ENCODE assay signal across 8 cellular contexts in genomic region chr16:77211880-77212735, GRCh38. TPM values are rescaled to one million over a fixed set of nuclear protein-coding genes. Genes with fewer than 3 reads are reported as not detected.
A peak's percentile ranks its signal among the peaks of the same experiment; 100 is the strongest.
DNase-seq lines count a peak whose midpoint lies in the region; ATAC-seq and TF ChIP-seq lines count a peak whose summit lies in the region.

No MANE protein-coding gene starts in this region.

- no peak for TF ChIP-seq EP300 in Ishikawa (IDR thresholded peaks at IDR 0.05; ENCODE audit: borderline replicate concordance)

- DNase-seq in DMS153 treated with DMSO at 0.1 percent for 48 hours (lab: John Stamatoyannopoulos, UW; ENCODE audit: unreplicated experiment) (peak; percentile 85), RPMI8226 (peak; percentile 72), activated gamma-delta T cell treated with Interleukin-2 at 50 U/mL for 16 hours (peak; percentile 67), left cardiac atrium (peak; percentile 67), skeletal muscle cell (ENCODE audit: low read depth) (no peak), RKO (ENCODE audit: low spot score) (no peak)

- peak overlapping the region; percentile 51 for H3K4me3 ChIP-seq in skeletal muscle cell (ENCODE audit: low read depth, low read length)

- intact Hi-C loops in left cardiac atrium (cut with DNase I): no loop called here

- no peak for TF ChIP-seq RAD21 in Ishikawa (IDR thresholded peaks at IDR 0.05; ENCODE audit: low read depth)

- ATAC-seq in GM21526 (IDR thresholded peaks at IDR 0.05; ENCODE audit: low FRiP score, unreplicated experiment) (peak; percentile 62), left cardiac atrium (peak; percentile 62 to 77)

TF ChIP-seq in Ishikawa, 13 proteins besides CTCF, POLR2A, EP300 and RAD21:
- no peak for TF ChIP-seq USF1 (IDR thresholded peaks at IDR 0.05)
- TF ChIP-seq CREB1 (IDR thresholded peaks at IDR 0.05; ENCODE audit: low read depth): no peak
- TF ChIP-seq YY1 (IDR thresholded peaks at IDR 0.05; ENCODE audit: low read depth): peak; percentile 80
- TF ChIP-seq TEAD4 (IDR thresholded peaks at IDR 0.05): no peak
- TF ChIP-seq TCF12 (IDR thresholded peaks at IDR 0.05; ENCODE audit: low read depth): no peak
- no peak; the same call in 1 of the 2 replicates for TF ChIP-seq EGR1 (IDR thresholded peaks at IDR 0.05)
- no peak for TF ChIP-seq NFIC (IDR thresholded peaks at IDR 0.05)
- peak; percentile 77 for TF ChIP-seq MAX (IDR thresholded peaks at IDR 0.05)
- TF ChIP-seq CEBPB (IDR thresholded peaks at IDR 0.05): no peak
- peak; percentile 24; the same call in 1 of the 2 replicates for TF ChIP-seq ZBTB7A (IDR thresholded peaks at IDR 0.05; ENCODE audit: low read depth)
- no peak for TF ChIP-seq REST (IDR thresholded peaks at IDR 0.05; ENCODE audit: low read depth)
- peak; percentile 22; the same call in 1 of the 2 replicates for TF ChIP-seq TAF1 (IDR thresholded peaks at IDR 0.05; ENCODE audit: low read depth)
- no peak for TF ChIP-seq FOXM1 (IDR thresholded peaks at IDR 0.05; ENCODE audit: borderline replicate concordance, low read depth)

RNA-seq across cellular contexts. Expression of gene SYCE1L, which starts 12.9 kb away (rescaled TPM):
- 1 to 10 TPM; 1.1 to 2.7 TPM for total RNA-seq in left cardiac atrium

RNA-seq across cellular contexts. Expression of gene MON1B, which starts 21.1 kb away (rescaled TPM):
- total RNA-seq in left cardiac atrium: 10 to 100 TPM; 21.2 to 25.5 TPM

Comparison
In these comparisons a context has a peak if more than half of its experiments do, and no peak if none do; other contexts are left out.
1. DNase-seq: peak in DMS153 treated with DMSO at 0.1 percent for 48 hours (single experiment), RPMI8226 (single experiment), activated gamma-delta T cell treated with Interleukin-2 at 50 U/mL for 16 hours (single experiment) and left cardiac atrium (single experiment); none in skeletal muscle cell (single experiment) and RKO (single experiment).